In the genomic region with DNA sequence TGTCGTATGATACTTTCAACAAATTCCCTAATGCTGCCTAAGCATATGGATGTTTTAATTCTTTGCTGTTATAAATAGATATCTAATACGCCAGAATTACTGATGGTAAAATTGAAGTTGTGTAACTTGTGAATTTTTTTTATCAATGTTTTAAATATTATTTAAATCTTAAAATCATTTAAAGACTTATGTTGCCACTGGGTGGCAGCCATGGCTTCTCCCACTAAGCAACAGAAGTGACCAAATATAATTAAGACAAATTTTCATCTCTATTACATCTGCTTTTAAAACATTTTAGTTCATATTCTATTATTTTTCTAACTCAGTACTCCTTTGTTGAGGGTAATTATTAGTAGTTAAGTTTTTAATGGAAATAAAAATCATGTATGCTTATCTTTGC, we compare ENCODE assay signal across 15 cellular contexts.
DNase-seq lines count a peak whose midpoint lies in the region; ATAC-seq and TF ChIP-seq lines count a peak whose summit lies in the region.
"Had no signal": no experiment of that assay in that cellular context is flagged by ENCODE, and none has a peak within 500 bp of the region (broad histone marks: within the 10 kb centered on the region; RNA-seq: fewer than 3 reads in every experiment).

No MANE protein-coding gene starts in this region.

- no peak for ATAC-seq in stimulated activated naive CD8-positive, alpha-beta T cell treated with anti-CD3 and anti-CD28 coated beads, Interleukin-15, Interleukin-2, amounts not matched to agents 100 U/mL and 50 U/mL, for 24 hours
- no peak for ATAC-seq in GM18519 (IDR thresholded peaks at IDR 0.05; ENCODE audit: low FRiP score, unreplicated experiment)
- ATAC-seq: activated CD4-positive, CD25-positive, alpha-beta regulatory T cell treated with anti-CD3 and anti-CD28 coated beads, Interleukin-2, amount 50 U/mL, for 24 hours; GM23338 had no signal

- no peak overlapping the region for H3K4me3 ChIP-seq in choroid plexus epithelial cell (ENCODE audit: low read depth, low read length)
- H3K4me3 ChIP-seq: GM23338 had no signal

- no peak overlapping the region for H3K4me3 Mint-ChIP-seq in nephron progenitor cell
- H3K4me3 Mint-ChIP-seq: GM23338 had no signal

- no peaks in the 10 kb centered on the region for H3K9me3 Mint-ChIP-seq in nephron progenitor cell
- H3K9me3 Mint-ChIP-seq: GM23338 had no signal

- TF ChIP-seq CTCF in LNCAP (IDR thresholded peaks at IDR 0.05) (peak; percentile 25; the same call in 1 of the 2 replicates), choroid plexus epithelial cell (conservative IDR thresholded peaks at IDR 0.05; ENCODE audit: low read depth, low read length) (peak; percentile 57), nephron progenitor cell (IDR thresholded peaks at IDR 0.05) (peak; percentile 11)

- peaks cover 29% of the 10 kb centered on the region for H3K36me3 Mint-ChIP-seq in nephron progenitor cell (ENCODE audit: low read depth)

- H3K27me3 Mint-ChIP-seq in nephron progenitor cell (ENCODE audit: low read depth, poor library complexity) = no peaks in the 10 kb centered on the region

- no peak overlapping the region for H3K27ac Mint-ChIP-seq in nephron progenitor cell
- H3K27ac Mint-ChIP-seq: GM23338 had no signal

- H3K4me1 Mint-ChIP-seq in nephron progenitor cell = no peaks in the 10 kb centered on the region

- DNase-seq in COR-L47 (lab: John Stamatoyannopoulos, UW) (peak; percentile 1), choroid plexus epithelial cell (ENCODE audit: low read depth) (peak; percentile 57), nephron progenitor cell (no peak), inferior parietal cortex (ENCODE audit: extremely low spot score) (no peak)
- no peak for DNase-seq in stimulated activated naive CD8-positive, alpha-beta T cell treated with anti-CD3 and anti-CD28 coated beads, Interleukin-15, Interleukin-2, amounts not matched to agents 100 U/mL and 50 U/mL, for 24 hours
- DNase-seq in activated CD4-positive, alpha-beta T cell treated with anti-CD3 and anti-CD28 coated beads for 4 hours = no peak
- DNase-seq: activated T-cell treated with anti-CD3 and anti-CD28 coated beads, Interleukin-2, amount 50 U/mL, for 1 hour; amniotic stem cell; effector CD4-positive, alpha-beta T cell; NCI-H1105 treated with DMSO at 0.1 percent for 48 hours; NCI-H748 treated with DMSO at 0.1 percent for 48 hours had no signal

Comparison
In these comparisons a context has a peak if more than half of its experiments do, and no peak if none do; other contexts are left out.
1. DNase-seq: peak in COR-L47 (single experiment) and choroid plexus epithelial cell (single experiment); none in nephron progenitor cell (single experiment), inferior parietal cortex (single experiment), stimulated activated naive CD8-positive, alpha-beta T cell treated with anti-CD3 and anti-CD28 coated beads, Interleukin-15, Interleukin-2, amounts not matched to agents 100 U/mL and 50 U/mL, for 24 hours (single experiment) and activated CD4-positive, alpha-beta T cell treated with anti-CD3 and anti-CD28 coated beads for 4 hours (0 of 2).
2. Peak in every context shown above with its lines, with median percentiles within 50 percentile points of each other: CTCF ChIP-seq.